In the genomic region with DNA sequence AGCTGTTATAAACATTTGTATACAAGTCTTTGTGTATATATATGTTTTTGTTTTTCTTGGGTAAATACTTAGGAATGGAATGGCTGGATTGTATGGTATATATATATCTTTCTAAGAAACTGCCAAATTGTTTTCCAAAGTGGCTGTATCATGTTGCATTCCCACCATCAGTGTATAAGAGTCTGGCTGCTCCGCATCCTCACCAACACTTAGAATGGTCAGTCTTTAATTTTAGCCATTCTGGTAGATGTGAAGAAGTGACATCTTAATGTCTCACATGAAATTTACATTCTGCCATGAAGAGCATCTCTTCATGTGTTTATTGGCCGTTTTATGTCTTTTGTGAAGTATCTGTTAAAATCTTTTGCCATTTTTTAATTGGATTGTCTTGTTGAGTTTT, we compare ENCODE assay signal across 13 cellular contexts. TPM values are rescaled to one million over a fixed set of nuclear protein-coding genes. Genes with fewer than 3 reads are reported as not detected.
DNase-seq lines count a peak whose midpoint lies in the region; ATAC-seq and TF ChIP-seq lines count a peak whose summit lies in the region.
"Had no signal": no experiment of that assay in that cellular context is flagged by ENCODE, and none has a peak within 500 bp of the region (broad histone marks: within the 10 kb centered on the region; RNA-seq: fewer than 3 reads in every experiment).

No MANE protein-coding gene starts in this region.

- H3K27me3 ChIP-seq in CD4-positive, CD25-positive, alpha-beta regulatory T cell (ENCODE audit: control insufficient read depth, insufficient read depth, low read length): no peaks in the 10 kb centered on the region
- no peaks in the 10 kb centered on the region for H3K27me3 ChIP-seq in naive thymus-derived CD4-positive, alpha-beta T cell (ENCODE audit: control insufficient read depth in 2 of 2, insufficient read depth in 2 of 2, low read length in 2 of 2)
- H3K27me3 ChIP-seq: suprapubic skin had no signal

- H3K36me3 Mint-ChIP-seq in CD4-positive, CD25-positive, alpha-beta regulatory T cell: peaks cover 24% of the 10 kb centered on the region
- H3K36me3 Mint-ChIP-seq in Calu3 (ENCODE audit: insufficient read depth, unreplicated experiment): peaks cover 7% of the 10 kb centered on the region
- peaks cover 28% of the 10 kb centered on the region for H3K36me3 Mint-ChIP-seq in activated CD4-positive, alpha-beta memory T cell treated with anti-CD3 and anti-CD28 coated beads for 36 hours
- H3K36me3 Mint-ChIP-seq in naive thymus-derived CD4-positive, alpha-beta T cell: peaks cover 5 to 40% (median 12%) of the 10 kb centered on the region in 5 donors

- peaks cover 10% of the 10 kb centered on the region for H3K36me3 ChIP-seq in CD4-positive, CD25-positive, alpha-beta regulatory T cell (ENCODE audit: control insufficient read depth, insufficient read depth, low read length)
- H3K36me3 ChIP-seq in naive thymus-derived CD4-positive, alpha-beta T cell (ENCODE audit: control insufficient read depth in 2 of 3, insufficient read depth in 3 of 3, low read length in 3 of 3): peaks cover 0 to 4% (median 0%) of the 10 kb centered on the region in 3 experiments
- H3K36me3 ChIP-seq: suprapubic skin had no signal

- H3K27ac ChIP-seq in CD4-positive, CD25-positive, alpha-beta regulatory T cell (ENCODE audit: insufficient read depth, low read length, poor library complexity, severe bottlenecking): peak overlapping the region; percentile 60
- no peak overlapping the region for H3K27ac ChIP-seq in naive thymus-derived CD4-positive, alpha-beta T cell (ENCODE audit: low read depth, low read length)
- H3K27ac ChIP-seq: suprapubic skin had no signal

- H3K4me1 ChIP-seq in CD4-positive, CD25-positive, alpha-beta regulatory T cell (ENCODE audit: control insufficient read depth, insufficient read depth, low read length, poor library complexity, severe bottlenecking): peaks cover 17% of the 10 kb centered on the region
- peaks cover 6 to 10% of the 10 kb centered on the region in 2 donors for H3K4me1 ChIP-seq in naive thymus-derived CD4-positive, alpha-beta T cell (ENCODE audit: control insufficient read depth in 2 of 2, insufficient read depth in 2 of 2, low read length in 2 of 2)

- POLR2A ChIA-PET in activated CD4-positive, alpha-beta memory T cell treated with anti-CD3 and anti-CD28 coated beads for 36 hours (lab: Charles Lee): no interaction called here
- POLR2A ChIA-PET in naive thymus-derived CD4-positive, alpha-beta T cell (lab: Charles Lee): interaction anchor here (1.5 to 2.3 kb wide), 3 partner anchors 19 to 183 kb away, joined by 3 to 10 read pairs (median 3); a partner anchor contains a TSS

- peaks cover 15 to 33% (median 23%) of the 10 kb centered on the region in 4 donors for H3K4me1 Mint-ChIP-seq in CD4-positive, CD25-positive, alpha-beta regulatory T cell
- peaks cover 47% of the 10 kb centered on the region for H3K4me1 Mint-ChIP-seq in Calu3 (ENCODE audit: low read depth, unreplicated experiment)
- H3K4me1 Mint-ChIP-seq in activated CD4-positive, alpha-beta memory T cell treated with anti-CD3 and anti-CD28 coated beads for 36 hours (ENCODE audit: low read depth): peaks cover 35% of the 10 kb centered on the region
- H3K4me1 Mint-ChIP-seq in naive thymus-derived CD4-positive, alpha-beta T cell: peaks cover 20 to 59% (median 29%) of the 10 kb centered on the region in 7 donors

- peaks cover 0 to 9% (median 0%) of the 10 kb centered on the region in 7 donors for H3K9me3 Mint-ChIP-seq in CD4-positive, CD25-positive, alpha-beta regulatory T cell
- H3K9me3 Mint-ChIP-seq in Calu3 (ENCODE audit: low read depth, unreplicated experiment): peaks cover 3% of the 10 kb centered on the region
- H3K9me3 Mint-ChIP-seq in activated CD4-positive, alpha-beta memory T cell treated with anti-CD3 and anti-CD28 coated beads for 36 hours: peaks cover 12% of the 10 kb centered on the region
- peaks cover 0 to 11% (median 3%) of the 10 kb centered on the region in 11 donors for H3K9me3 Mint-ChIP-seq in naive thymus-derived CD4-positive, alpha-beta T cell

- no peak for DNase-seq in CD4-positive, CD25-positive, alpha-beta regulatory T cell
- DNase-seq in Calu3: no peak
- no peak for DNase-seq in activated CD4-positive, alpha-beta memory T cell treated with anti-CD3 and anti-CD28 coated beads for 36 hours
- DNase-seq in naive thymus-derived CD4-positive, alpha-beta T cell: no peak
- no peak for DNase-seq in iPS-NIHi7 (ENCODE audit: extremely low spot score)
- no peak for DNase-seq in stimulated activated CD4-positive, alpha-beta T cell treated with anti-CD3 and anti-CD28 coated beads, Interleukin-4, amount 100 ng/mL, for 24 hours
- DNase-seq: DMS53, NCI-H1092, NCI-H2107, NCI-H526 treated with DMSO at 0.1 percent for 48 hours had no signal

- H3K4me3 Mint-ChIP-seq in CD4-positive, CD25-positive, alpha-beta regulatory T cell: no peak overlapping the region
- H3K4me3 Mint-ChIP-seq in Calu3 (ENCODE audit: low read depth, unreplicated experiment): no peak overlapping the region
- H3K4me3 Mint-ChIP-seq in activated CD4-positive, alpha-beta memory T cell treated with anti-CD3 and anti-CD28 coated beads for 36 hours: no peak overlapping the region
- peak overlapping the region in 1 of 10 donors; percentile 55 for H3K4me3 Mint-ChIP-seq in naive thymus-derived CD4-positive, alpha-beta T cell
- H3K4me3 Mint-ChIP-seq: B cell had no signal

- intact Hi-C loops in Calu3 (cut with micrococcal nuclease; ENCODE audit: unreplicated experiment): no loop called here
- intact Hi-C loops in activated CD4-positive, alpha-beta memory T cell treated with anti-CD3 and anti-CD28 coated beads for 36 hours (cut with micrococcal nuclease): no loop called here
- intact Hi-C loops in naive thymus-derived CD4-positive, alpha-beta T cell (cut with micrococcal nuclease): no loop called here

- no peaks in the 10 kb centered on the region for H3K27me3 Mint-ChIP-seq in CD4-positive, CD25-positive, alpha-beta regulatory T cell
- H3K27me3 Mint-ChIP-seq in Calu3 (ENCODE audit: unreplicated experiment): no peaks in the 10 kb centered on the region
- no peaks in the 10 kb centered on the region for H3K27me3 Mint-ChIP-seq in activated CD4-positive, alpha-beta memory T cell treated with anti-CD3 and anti-CD28 coated beads for 36 hours
- no peaks in the 10 kb centered on the region for H3K27me3 Mint-ChIP-seq in naive thymus-derived CD4-positive, alpha-beta T cell
- H3K27me3 Mint-ChIP-seq: B cell had no signal

- no peak for ATAC-seq in CD4-positive, CD25-positive, alpha-beta regulatory T cell (ENCODE audit: low read depth in 2 of 2)
- no peak for ATAC-seq in naive thymus-derived CD4-positive, alpha-beta T cell
- no peak for ATAC-seq in HG03280 (IDR thresholded peaks at IDR 0.05; ENCODE audit: unreplicated experiment)

- CTCF ChIA-PET in Calu3 (lab: Charles Lee): interaction anchor here (1.1 kb wide), 1 partner anchor 25 kb away, joined by 3 read pairs; no protein-coding TSS in a partner anchor
- CTCF ChIA-PET in activated CD4-positive, alpha-beta memory T cell treated with anti-CD3 and anti-CD28 coated beads for 36 hours (lab: Charles Lee): interaction anchor here (1.1 kb wide), 2 partner anchors 25 to 150 kb away, joined by 4 to 9 read pairs; no protein-coding TSS in a partner anchor
- CTCF ChIA-PET in naive thymus-derived CD4-positive, alpha-beta T cell (lab: Charles Lee): no interaction called here

- H3K4me3 ChIP-seq in CD4-positive, CD25-positive, alpha-beta regulatory T cell (ENCODE audit: low read depth, low read length): no peak overlapping the region
- no peak overlapping the region for H3K4me3 ChIP-seq in naive thymus-derived CD4-positive, alpha-beta T cell (ENCODE audit: low read length)
- H3K4me3 ChIP-seq: suprapubic skin had no signal

- no TSS peak for BruUV-seq in Calu3 (replicated peaks; lab: Mats Ljungman, UMichigan)

- peak overlapping the region in 2 of 3 donors; percentile 85 to 89 for H3K27ac Mint-ChIP-seq in CD4-positive, CD25-positive, alpha-beta regulatory T cell
- peak overlapping the region; percentile 71 for H3K27ac Mint-ChIP-seq in Calu3 (ENCODE audit: unreplicated experiment)
- peak overlapping the region; percentile 42 for H3K27ac Mint-ChIP-seq in activated CD4-positive, alpha-beta memory T cell treated with anti-CD3 and anti-CD28 coated beads for 36 hours
- peak overlapping the region in 7 of 9 donors; percentile 88 to 98 (median 95) for H3K27ac Mint-ChIP-seq in naive thymus-derived CD4-positive, alpha-beta T cell

- H3K9me3 ChIP-seq in CD4-positive, CD25-positive, alpha-beta regulatory T cell (ENCODE audit: control insufficient read depth in 2 of 2, low read length in 2 of 2): peaks cover 7 to 8% of the 10 kb centered on the region in 2 experiments
- no peaks in the 10 kb centered on the region for H3K9me3 ChIP-seq in naive thymus-derived CD4-positive, alpha-beta T cell (ENCODE audit: control insufficient read depth in 2 of 3, low read length in 3 of 3)

- TF ChIP-seq CTCF in Calu3 (IDR thresholded peaks at IDR 0.05; ENCODE audit: unreplicated experiment): no peak

RNA-seq across cellular contexts. Expression of a gene that starts 31.9 kb away (rescaled TPM):
- 43.4 TPM for total RNA-seq in CD4-positive, CD25-positive, alpha-beta regulatory T cell
- 10 to 100 TPM in 3 of 4 donors, 1 to 10 TPM in 1; 8.4 to 18.2 (median 13.0) TPM for polyA plus RNA-seq in CD4-positive, CD25-positive, alpha-beta regulatory T cell
- total RNA-seq in Calu3 (2022): 54.8 and 68.2 TPM in 2 replicates
- 10 to 100 TPM; 23.8 to 26.9 TPM for total RNA-seq in activated CD4-positive, alpha-beta memory T cell treated with anti-CD3 and anti-CD28 coated beads for 36 hours
- 10 to 100 TPM; 16.1 to 56.4 (median 27.1) TPM for total RNA-seq in naive thymus-derived CD4-positive, alpha-beta T cell
- polyA plus RNA-seq in naive thymus-derived CD4-positive, alpha-beta T cell: 1 to 10 TPM; 6.2 to 8.7 TPM

Comparison
In these comparisons a context has a peak if more than half of its experiments do, and no peak if none do; other contexts are left out.
1. H3K27ac Mint-ChIP-seq: peak in every context shown above with its lines; median percentile 95 in naive thymus-derived CD4-positive, alpha-beta T cell; 87 in CD4-positive, CD25-positive, alpha-beta regulatory T cell; 71 in Calu3; 42 in activated CD4-positive, alpha-beta memory T cell treated with anti-CD3 and anti-CD28 coated beads for 36 hours.